Comparison of ENCODE assay signal across 17 cellular contexts in genomic region chr2:159149786-159150185, GRCh38.
DNase-seq lines count a peak whose midpoint lies in the region; ATAC-seq, FAIRE-seq and TF ChIP-seq lines count a peak whose summit lies in the region.
"Had no signal": no experiment of that assay in that cellular context is flagged by ENCODE, and none has a peak within 500 bp of the region (broad histone marks: within the 10 kb centered on the region; RNA-seq: fewer than 3 reads in every experiment).

No MANE protein-coding gene starts in this region.

- TF ChIP-seq CTCF in Loucy (conservative IDR thresholded peaks at IDR 0.05; ENCODE audit: low read length) (no peak), endothelial cell of umbilical vein (IDR thresholded peaks at IDR 0.05; ENCODE audit: extremely low read depth in 1 of 2, insufficient read depth in 1 of 2, low read depth in 1 of 2, low read length in 2 of 2) (no peak), neural cell (IDR thresholded peaks at IDR 0.05; ENCODE audit: poor library complexity, severe bottlenecking) (no peak)

- H4K20me1 ChIP-seq in BLaER1, result no peaks in the 10 kb centered on the region
- H4K20me1 ChIP-seq in Loucy (ENCODE audit: insufficient read depth, low read length, poor library complexity, severe bottlenecking), result no peaks in the 10 kb centered on the region
- H4K20me1 ChIP-seq in endothelial cell of umbilical vein (replicated peaks; ENCODE audit: control insufficient read depth, extremely low read depth, insufficient read depth, low read length), result no peaks in the 10 kb centered on the region
- H4K20me1 ChIP-seq in neural cell (ENCODE audit: insufficient read depth), result no peaks in the 10 kb centered on the region

- H3K27me3 ChIP-seq in BLaER1, result no peaks in the 10 kb centered on the region; the same call in 1 of the 2 replicates
- H3K27me3 ChIP-seq in Loucy (ENCODE audit: insufficient read depth, low read length, poor library complexity, severe bottlenecking), result no peaks in the 10 kb centered on the region
- H3K27me3 ChIP-seq in endothelial cell of umbilical vein (ENCODE audit: control insufficient read depth in 2 of 2, insufficient read depth in 2 of 2, low read length in 2 of 2), result no peaks in the 10 kb centered on the region
- H3K27me3 ChIP-seq in neural cell (ENCODE audit: insufficient read depth, low read depth, low read length), result no peaks in the 10 kb centered on the region

- H3K9me2 ChIP-seq in Loucy (replicated peaks; ENCODE audit: low read depth, low read length) (no peaks in the 10 kb centered on the region), neural cell (ENCODE audit: insufficient read depth, low read length) (no peaks in the 10 kb centered on the region)

- no TSS peak for BruUV-seq in endothelial cell of umbilical vein (replicated peaks; lab: Mats Ljungman, UMichigan)

- peak; percentile 73 for DNase-seq in endothelial cell of umbilical vein (ENCODE audit: low read depth, low spot score)
- no peak for DNase-seq in COLO668 (lab: John Stamatoyannopoulos, UW; ENCODE audit: unreplicated experiment)
- no peak for DNase-seq in cortex of kidney (lab: John Stamatoyannopoulos, UW)
- DNase-seq: Calu3; CD4-positive, alpha-beta memory T cell; DND-41; EL; HCEC 1CT had no signal

- CTCF ChIA-PET in endothelial cell of umbilical vein (lab: Charles Lee), result interaction anchor here (0.8 to 6.1 kb wide), 10 partner anchors 11 to 39 kb away, joined by 3 to 65 read pairs (median 6); no protein-coding TSS in a partner anchor

- TF ChIP-seq POLR2A in endothelial cell of umbilical vein (IDR thresholded peaks at IDR 0.05; ENCODE audit: low read depth, low read length), result no peak

- H3K27ac ChIP-seq in BLaER1 (no peak overlapping the region), endothelial cell of umbilical vein (ENCODE audit: insufficient read depth, low read depth, low read length) (peak overlapping the region; percentile 1), neural cell (ENCODE audit: low read length) (peak overlapping the region; percentile 33)
- H3K27ac ChIP-seq: C4-2B had no signal

- H3F3A ChIP-seq in Loucy (ENCODE audit: low read depth) (no peaks in the 10 kb centered on the region), neural cell (ENCODE audit: insufficient read depth, low read length, poor library complexity, severe bottlenecking) (no peaks in the 10 kb centered on the region)

- H3K4me2 ChIP-seq in BLaER1, result peak overlapping the region; percentile 62
- H3K4me2 ChIP-seq in Loucy (ENCODE audit: low read depth, low read length, poor library complexity, severe bottlenecking), result peak overlapping the region; percentile 73
- peak overlapping the region; percentile 37 for H3K4me2 ChIP-seq in endothelial cell of umbilical vein (ENCODE audit: insufficient read depth, low read length)
- H3K4me2 ChIP-seq in neural cell (ENCODE audit: low read length), result no peak overlapping the region
- H3K4me2 ChIP-seq: GM23338 had no signal

- POLR2A ChIA-PET in endothelial cell of umbilical vein (lab: Charles Lee), result interaction anchor here (0.9 to 1.6 kb wide), 4 partner anchors 10 to 27 kb away, joined by 3 to 8 read pairs (median 4); no protein-coding TSS in a partner anchor

- H3K36me3 ChIP-seq in BLaER1, result no peaks in the 10 kb centered on the region
- no peaks in the 10 kb centered on the region for H3K36me3 ChIP-seq in Loucy (ENCODE audit: insufficient read depth, low read length)
- peaks cover 13 to 18% of the 10 kb centered on the region in 2 experiments for H3K36me3 ChIP-seq in endothelial cell of umbilical vein (ENCODE audit: control insufficient read depth in 2 of 2, extremely low read depth in 1 of 2, insufficient read depth in 2 of 2, low read length in 2 of 2)
- H3K36me3 ChIP-seq in neural cell (ENCODE audit: insufficient read depth, low read length), result no peaks in the 10 kb centered on the region

- intact Hi-C loops in endothelial cell of umbilical vein (cut with micrococcal nuclease), result loop anchor here (1.0 kb wide), 4 partner anchors 9 to 24 kb away; no protein-coding TSS in a partner anchor

- no peak for TF ChIP-seq RAD21 in neural cell (conservative IDR thresholded peaks at IDR 0.05)

- H3K4me3 ChIP-seq in BLaER1 (no peak overlapping the region), Loucy (ENCODE audit: low read length, poor library complexity, severe bottlenecking) (peak overlapping the region; percentile 59), endothelial cell of umbilical vein (replicated peaks in 1 of 3; ENCODE audit: insufficient read depth in 1 of 3, low read depth in 1 of 3, low read length in 3 of 3) (no peak overlapping the region), neural cell (ENCODE audit: low read length) (peak overlapping the region; percentile 37)
- H3K4me3 ChIP-seq: GM12878, GM23338 had no signal

- ATAC-seq in GM21528 (IDR thresholded peaks at IDR 0.05; ENCODE audit: low FRiP score, unreplicated experiment), result no peak
- ATAC-seq: GM12878, GM23338 had no signal

- peak; percentile 46 for FAIRE-seq in endothelial cell of umbilical vein (lab: Jason Lieb, UNC)
- FAIRE-seq: GM12878, GM19239, H54 had no signal

- no peaks in the 10 kb centered on the region for H3K79me2 ChIP-seq in Loucy (ENCODE audit: insufficient read depth, low read length)
- H3K79me2 ChIP-seq in endothelial cell of umbilical vein (ENCODE audit: control insufficient read depth, insufficient read depth, low read length), result peaks cover 4% of the 10 kb centered on the region
- no peaks in the 10 kb centered on the region for H3K79me2 ChIP-seq in neural cell (replicated peaks; ENCODE audit: insufficient read depth, low read length)

- H3K4me1 ChIP-seq in BLaER1 (peaks cover 59% of the 10 kb centered on the region), Loucy (ENCODE audit: insufficient read depth, low read length, poor library complexity, severe bottlenecking) (peaks cover 66% of the 10 kb centered on the region), endothelial cell of umbilical vein (ENCODE audit: control insufficient read depth, extremely low read depth, insufficient read depth, low read length) (peaks cover 46% of the 10 kb centered on the region)

- dilution Hi-C loops in endothelial cell of umbilical vein (cut with MboI; ENCODE audit: extremely low pct_ligation_motif_present, low sequenced_read_pairs), result no loop called here

- no peaks in the 10 kb centered on the region for H3K9me1 ChIP-seq in endothelial cell of umbilical vein (replicated peaks; ENCODE audit: control insufficient read depth, extremely low read depth, insufficient read depth, low read length)

- H3K9me3 ChIP-seq in BLaER1 (no peaks in the 10 kb centered on the region), Loucy (ENCODE audit: insufficient read depth, low read depth, low read length) (no peaks in the 10 kb centered on the region), endothelial cell of umbilical vein (replicated peaks; ENCODE audit: control insufficient read depth, insufficient read depth, low read length) (no peaks in the 10 kb centered on the region), neural cell (ENCODE audit: low read length) (no peaks in the 10 kb centered on the region)

- H2AFZ ChIP-seq in Loucy (ENCODE audit: low read length) (no peak overlapping the region), endothelial cell of umbilical vein (ENCODE audit: low read depth, low read length) (no peak overlapping the region), neural cell (ENCODE audit: low read depth, low read length) (no peak overlapping the region)
- H2AFZ ChIP-seq: GM23338 had no signal

- no peak for TF ChIP-seq EP300 in neural cell (conservative IDR thresholded peaks at IDR 0.05; ENCODE audit: poor library complexity, severe bottlenecking)

- H3K9ac ChIP-seq in BLaER1 (no peak overlapping the region), Loucy (ENCODE audit: low read depth, low read length, poor library complexity, severe bottlenecking) (no peak overlapping the region), endothelial cell of umbilical vein (replicated peaks; ENCODE audit: extremely low read depth, insufficient read depth, low read length) (no peak overlapping the region), neural cell (ENCODE audit: low read length) (peak overlapping the region; percentile 11)

TF ChIP-seq in endothelial cell of umbilical vein, 7 proteins besides CTCF, POLR2A, EP300 and RAD21:
- TF ChIP-seq JUN (IDR thresholded peaks at IDR 0.05; ENCODE audit: borderline replicate concordance, insufficient read depth, insufficient read length, low read depth) (no peak), GATA2 (IDR thresholded peaks at IDR 0.05; ENCODE audit: insufficient read depth, insufficient read length, low read depth, low read length) (no peak), POLR2AphosphoS5 (IDR thresholded peaks at IDR 0.05; ENCODE audit: insufficient read depth, low read depth, low read length) (no peak), FOS (IDR thresholded peaks at IDR 0.05; ENCODE audit: borderline replicate concordance, insufficient read depth, low read length) (no peak)

TF ChIP-seq in neural cell, 6 proteins besides CTCF, POLR2A, EP300 and RAD21 (continues in another document):
- TF ChIP-seq EZH2 (IDR thresholded peaks at IDR 0.05; ENCODE audit: borderline replicate concordance, insufficient read depth, low read length, poor library complexity, severe bottlenecking), result no peak
- TF ChIP-seq POLR2AphosphoS5 (IDR thresholded peaks at IDR 0.05), result no peak
- TF ChIP-seq, protein P1, sequence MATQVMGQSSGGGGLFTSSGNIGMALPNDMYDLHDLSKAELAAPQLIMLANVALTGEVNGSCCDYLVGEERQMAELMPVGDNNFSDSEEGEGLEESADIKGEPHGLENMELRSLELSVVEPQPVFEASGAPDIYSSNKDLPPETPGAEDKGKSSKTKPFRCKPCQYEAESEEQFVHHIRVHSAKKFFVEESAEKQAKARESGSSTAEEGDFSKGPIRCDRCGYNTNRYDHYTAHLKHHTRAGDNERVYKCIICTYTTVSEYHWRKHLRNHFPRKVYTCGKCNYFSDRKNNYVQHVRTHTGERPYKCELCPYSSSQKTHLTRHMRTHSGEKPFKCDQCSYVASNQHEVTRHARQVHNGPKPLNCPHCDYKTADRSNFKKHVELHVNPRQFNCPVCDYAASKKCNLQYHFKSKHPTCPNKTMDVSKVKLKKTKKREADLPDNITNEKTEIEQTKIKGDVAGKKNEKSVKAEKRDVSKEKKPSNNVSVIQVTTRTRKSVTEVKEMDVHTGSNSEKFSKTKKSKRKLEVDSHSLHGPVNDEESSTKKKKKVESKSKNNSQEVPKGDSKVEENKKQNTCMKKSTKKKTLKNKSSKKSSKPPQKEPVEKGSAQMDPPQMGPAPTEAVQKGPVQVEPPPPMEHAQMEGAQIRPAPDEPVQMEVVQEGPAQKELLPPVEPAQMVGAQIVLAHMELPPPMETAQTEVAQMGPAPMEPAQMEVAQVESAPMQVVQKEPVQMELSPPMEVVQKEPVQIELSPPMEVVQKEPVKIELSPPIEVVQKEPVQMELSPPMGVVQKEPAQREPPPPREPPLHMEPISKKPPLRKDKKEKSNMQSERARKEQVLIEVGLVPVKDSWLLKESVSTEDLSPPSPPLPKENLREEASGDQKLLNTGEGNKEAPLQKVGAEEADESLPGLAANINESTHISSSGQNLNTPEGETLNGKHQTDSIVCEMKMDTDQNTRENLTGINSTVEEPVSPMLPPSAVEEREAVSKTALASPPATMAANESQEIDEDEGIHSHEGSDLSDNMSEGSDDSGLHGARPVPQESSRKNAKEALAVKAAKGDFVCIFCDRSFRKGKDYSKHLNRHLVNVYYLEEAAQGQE (IDR thresholded peaks at IDR 0.05; ENCODE audit: borderline replicate concordance), result no peak
- no peak for TF ChIP-seq MXI1 (conservative IDR thresholded peaks at IDR 0.05; ENCODE audit: poor library complexity, severe bottlenecking)
- TF ChIP-seq TAF1 (IDR thresholded peaks at IDR 0.05; ENCODE audit: low read depth), result no peak

Comparison
In these comparisons a context has a peak if more than half of its experiments do, and no peak if none do; other contexts are left out.
1. H3K4me3 ChIP-seq: peak in Loucy (single experiment) and neural cell (single experiment); none in BLaER1 (single experiment) and endothelial cell of umbilical vein (0 of 3).